Comparison of ENCODE assay signal across 18 cellular contexts in genomic region chr19:29367701-29368306, GRCh38.
DNase-seq lines count a peak whose midpoint lies in the region; TF ChIP-seq lines count a peak whose summit lies in the region.
"Had no signal": no experiment of that assay in that cellular context is flagged by ENCODE, and none has a peak within 500 bp of the region (broad histone marks: within the 10 kb centered on the region; RNA-seq: fewer than 3 reads in every experiment).

No MANE protein-coding gene starts in this region.

- TF ChIP-seq CTCF in GM13976 (IDR thresholded peaks at IDR 0.05; ENCODE audit: borderline replicate concordance, control extremely low read depth, extremely low read depth, insufficient read depth, missing control alignments) (no peak), RWPE1 (conservative IDR thresholded peaks at IDR 0.05; ENCODE audit: low read depth) (no peak)

- in situ Hi-C loops in GM13976 (cut with MboI; ENCODE audit: low sequenced_read_pairs, unreplicated experiment) = no loop called here

- peaks cover 12% of the 10 kb centered on the region; the same call in 1 of the 2 replicates for H3K27me3 ChIP-seq in HUES6 (ENCODE audit: control insufficient read depth, insufficient read depth, low read length)
- peaks cover 20% of the 10 kb centered on the region for H3K27me3 ChIP-seq in iPS-18a (ENCODE audit: control insufficient read depth, insufficient read depth, low read length)
- H3K27me3 ChIP-seq in SJCRH30 = peaks cover 17% of the 10 kb centered on the region
- H3K27me3 ChIP-seq: Peyer's patch had no signal

- CTCF ChIA-PET in RWPE1 (lab: Yijun Ruan, JAX) = interaction anchor here (0.6 kb wide), 1 partner anchor 10 kb away, joined by 3 read pairs; no protein-coding TSS in a partner anchor

- DNase-seq in GM13976 (ENCODE audit: low spot score) (peak; percentile 1), retina (peak; percentile 29), COLO668 (lab: John Stamatoyannopoulos, UW; ENCODE audit: unreplicated experiment) (no peak), RWPE1 (ENCODE audit: low spot score) (no peak), SJCRH30 (no peak)
- DNase-seq: ACHN; Calu3; CD4-positive, CD25-positive, alpha-beta regulatory T cell; DMS53; KG1; NCI-H1436 treated with DMSO at 0.1 percent for 48 hours; NCI-H2029 treated with DMSO at 0.1 percent for 48 hours; NCI-H524; Peyer's patch; Right ventricle myocardium superior; SK-N-SH had no signal

- H3K27ac ChIP-seq in HUES6 (ENCODE audit: low read depth, low read length) (no peak overlapping the region), iPS-18a (ENCODE audit: low read length) (no peak overlapping the region), RWPE1 (no peak overlapping the region), SJCRH30 (no peak overlapping the region)
- H3K27ac ChIP-seq: Peyer's patch had no signal

- POLR2A ChIA-PET in RWPE1 (lab: Yijun Ruan, JAX; ENCODE audit: low non-redundant PET) = no interaction called here

- H3K9me3 ChIP-seq in HUES6 (ENCODE audit: control insufficient read depth, insufficient read depth, low read depth, low read length) (no peaks in the 10 kb centered on the region), iPS-18a (ENCODE audit: control insufficient read depth, low read depth, low read length) (no peaks in the 10 kb centered on the region), SJCRH30 (replicated peaks) (no peaks in the 10 kb centered on the region)
- H3K9me3 ChIP-seq: Peyer's patch, SK-N-SH had no signal

- H3K36me3 ChIP-seq in HUES6 (ENCODE audit: control insufficient read depth, insufficient read depth, low read length) (no peaks in the 10 kb centered on the region), iPS-18a (ENCODE audit: control insufficient read depth, low read depth, low read length) (no peaks in the 10 kb centered on the region), SJCRH30 (no peaks in the 10 kb centered on the region)
- H3K36me3 ChIP-seq: Peyer's patch had no signal

- H3K4me3 ChIP-seq in HUES6 (ENCODE audit: low read depth, low read length) (no peak overlapping the region), iPS-18a (ENCODE audit: low read length) (peak overlapping the region; percentile 10), SJCRH30 (no peak overlapping the region)
- H3K4me3 ChIP-seq: Peyer's patch had no signal

- H3K9ac ChIP-seq in HUES6 (ENCODE audit: low read length) = peak overlapping the region; percentile 1
- no peak overlapping the region for H3K9ac ChIP-seq in iPS-18a (ENCODE audit: low read length)
- H3K9ac ChIP-seq: SK-N-SH had no signal

- H3K4me1 ChIP-seq in HUES6 (ENCODE audit: control insufficient read depth, insufficient read depth, low read length) = peaks cover 50% of the 10 kb centered on the region
- H3K4me1 ChIP-seq in iPS-18a (ENCODE audit: control insufficient read depth, low read depth, low read length) = peaks cover 26% of the 10 kb centered on the region
- no peaks in the 10 kb centered on the region for H3K4me1 ChIP-seq in SJCRH30
- H3K4me1 ChIP-seq: Peyer's patch had no signal

Comparison
In these comparisons a context has a peak if more than half of its experiments do, and no peak if none do; other contexts are left out.
1. DNase-seq: peak in GM13976 (single experiment) and retina (single experiment); none in COLO668 (single experiment), RWPE1 (single experiment) and SJCRH30 (0 of 2).